Comparison of ENCODE assay signal across 2 cellular contexts in genomic region chr2:36967236-36967876, GRCh38.
TF ChIP-seq lines count a peak whose summit lies in the region.

No MANE protein-coding gene starts in this region.

TF ChIP-seq in SK-N-SH, 30 proteins besides CTCF, POLR2A, EP300 and RAD21 (continued from another document):
- no peak for TF ChIP-seq ZBTB33 (IDR thresholded peaks at IDR 0.05; ENCODE audit: borderline replicate concordance, low read depth)
- no peak for TF ChIP-seq MEF2A (IDR thresholded peaks at IDR 0.05; ENCODE audit: borderline replicate concordance, low read depth)
- no peak for TF ChIP-seq TAF1 (IDR thresholded peaks at IDR 0.05; ENCODE audit: borderline replicate concordance, low read depth, low read length)
- TF ChIP-seq MXI1 (IDR thresholded peaks at IDR 0.05; ENCODE audit: low read depth, low read length), result no peak
- no peak for TF ChIP-seq GATA2 (CRISPR knock-in tag; IDR thresholded peaks at IDR 0.05)
- no peak for TF ChIP-seq CHD2 (IDR thresholded peaks at IDR 0.05; ENCODE audit: low read length, partially characterized antibody)
- TF ChIP-seq RFX5 (IDR thresholded peaks at IDR 0.05; ENCODE audit: low read length), result no peak
- no peak for TF ChIP-seq USF1 (IDR thresholded peaks at IDR 0.05; ENCODE audit: borderline replicate concordance, low read depth)
- TF ChIP-seq MAX (IDR thresholded peaks at IDR 0.05; ENCODE audit: low read depth), result no peak
- TF ChIP-seq FOXJ3 (CRISPR knock-in tag; IDR thresholded peaks at IDR 0.05), result no peak

TF ChIP-seq in SK-N-SH treated with all-trans-retinoic acid at 6 μM for 48 hours, 23 proteins besides CTCF, POLR2A, EP300 and RAD21 (continued from another document):
- TF ChIP-seq PATZ1 (CRISPR knock-in tag; IDR thresholded peaks at IDR 0.05; ENCODE audit: borderline replicate concordance), result no peak
- TF ChIP-seq ZNF8 (CRISPR knock-in tag; IDR thresholded peaks at IDR 0.05), result no peak
- TF ChIP-seq ZFP3 (CRISPR knock-in tag; IDR thresholded peaks at IDR 0.05), result no peak
